Comparison of ENCODE assay signal across 21 cellular contexts in genomic region chr2:104848526-104848925, GRCh38. TPM values are rescaled to one million over a fixed set of nuclear protein-coding genes. Genes with fewer than 3 reads are reported as not detected.
DNase-seq lines count a peak whose midpoint lies in the region; ATAC-seq, FAIRE-seq and TF ChIP-seq lines count a peak whose summit lies in the region.
"Had no signal": no experiment of that assay in that cellular context is flagged by ENCODE, and none has a peak within 500 bp of the region (broad histone marks: within the 10 kb centered on the region; RNA-seq: fewer than 3 reads in every experiment).

No MANE protein-coding gene starts in this region.

- no peaks in the 10 kb centered on the region for H3K79me2 ChIP-seq in OCI-LY3 (ENCODE audit: low read length)

- H4K20me1 ChIP-seq in OCI-LY3 (ENCODE audit: insufficient read depth, low read length) = no peaks in the 10 kb centered on the region

- H3K9me3 ChIP-seq in OCI-LY3 (ENCODE audit: insufficient read depth, low read length) = no peaks in the 10 kb centered on the region
- no peaks in the 10 kb centered on the region for H3K9me3 ChIP-seq in iPS-18a (ENCODE audit: control insufficient read depth, low read depth, low read length)
- H3K9me3 ChIP-seq in body of pancreas = no peaks in the 10 kb centered on the region
- H3K9me3 ChIP-seq: transverse colon had no signal

- intact Hi-C loops in body of pancreas (cut with DNase I) = no loop called here

- no peak overlapping the region for H2AFZ ChIP-seq in OCI-LY3 (ENCODE audit: low read depth, low read length)
- H2AFZ ChIP-seq: PC-9 had no signal

- H3K27ac ChIP-seq in OCI-LY3 (ENCODE audit: low read length) (no peak overlapping the region), iPS-18a (ENCODE audit: low read length) (no peak overlapping the region), substantia nigra (ENCODE audit: low read depth, low read length, poor library complexity, severe bottlenecking) (peak overlapping the region; percentile 98), body of pancreas (no peak overlapping the region)
- H3K27ac ChIP-seq: PC-9, transverse colon had no signal

- H3K4me3 ChIP-seq in OCI-LY3 (ENCODE audit: low read length) (no peak overlapping the region), iPS-18a (ENCODE audit: low read length) (peak overlapping the region; percentile 12), body of pancreas (no peak overlapping the region)
- H3K4me3 ChIP-seq: PC-9, smooth muscle cell, transverse colon had no signal

- DNase-seq in substantia nigra (lab: John Stamatoyannopoulos, UW) (no peak), body of pancreas (no peak), RCC 7860 (ENCODE audit: low spot score) (no peak), DMS53 (lab: John Stamatoyannopoulos, UW) (no peak)
- DNase-seq in effector CD4-positive, alpha-beta T cell = no peak
- DNase-seq: activated CD8-positive, alpha-beta memory T cell treated with anti-CD3 and anti-CD28 coated beads, Interleukin-2, amount 50 U/mL, for 48 hours; Calu3; foreskin fibroblast; NCI-H187 treated with DMSO at 0.1 percent for 48 hours; NCI-H510A treated with DMSO at 0.1 percent for 48 hours; PC-9; T1000; transverse colon had no signal

- H3K27me3 ChIP-seq in OCI-LY3 (ENCODE audit: low read depth, low read length) (peaks cover 46% of the 10 kb centered on the region), iPS-18a (ENCODE audit: control insufficient read depth, insufficient read depth, low read length) (peaks cover 98% of the 10 kb centered on the region), body of pancreas (peaks cover 0 to 59% of the 10 kb centered on the region in 2 donors)

- H3K4me2 ChIP-seq in OCI-LY3 (ENCODE audit: low read length) = peak overlapping the region; percentile 63
- H3K4me2 ChIP-seq: PC-9, smooth muscle cell had no signal

- H3K4me1 ChIP-seq in OCI-LY3 (ENCODE audit: low read length) (peaks cover 29% of the 10 kb centered on the region), iPS-18a (ENCODE audit: control insufficient read depth, low read depth, low read length) (peaks cover 65% of the 10 kb centered on the region), body of pancreas (peaks cover 24% of the 10 kb centered on the region)

- TF ChIP-seq POLR2A in body of pancreas (IDR thresholded peaks at IDR 0.05) = no peak

- ATAC-seq in GM21423 (IDR thresholded peaks at IDR 0.05; ENCODE audit: unreplicated experiment) (peak; percentile 48), body of pancreas (no peak)

- no peak for TF ChIP-seq CTCF in OCI-LY3 (IDR thresholded peaks at IDR 0.05; ENCODE audit: low read depth, low read length)
- TF ChIP-seq CTCF in body of pancreas (IDR thresholded peaks at IDR 0.05) = no peak

- WGBS in body of pancreas, 2 donors = 37 to 38% methylated on average over 4 of the region's 4 CpGs

- H3K36me3 ChIP-seq in OCI-LY3 (replicated peaks; ENCODE audit: low read depth, low read length) (no peaks in the 10 kb centered on the region), iPS-18a (ENCODE audit: control insufficient read depth, low read depth, low read length) (no peaks in the 10 kb centered on the region), body of pancreas (replicated peaks in 1 of 2; ENCODE audit: insufficient read depth in 1 of 2, low read depth in 2 of 2) (no peaks in the 10 kb centered on the region)
- H3K36me3 ChIP-seq: transverse colon had no signal

- no peak for FAIRE-seq in RCC 7860 (lab: Jason Lieb, UNC)
- FAIRE-seq: endometrium, G401.6 had no signal

- H3K9ac ChIP-seq in OCI-LY3 (ENCODE audit: low read length) (no peak overlapping the region), iPS-18a (ENCODE audit: low read length) (no peak overlapping the region)

RNA-seq across cellular contexts. Expression of gene POU3F3, which starts 5.4 kb away (rescaled TPM):
- total RNA-seq in body of pancreas = not detected
- total RNA-seq: Calu3, liver, PC-9, posterior vena cava, smooth muscle cell had no signal
